In the genomic region with DNA sequence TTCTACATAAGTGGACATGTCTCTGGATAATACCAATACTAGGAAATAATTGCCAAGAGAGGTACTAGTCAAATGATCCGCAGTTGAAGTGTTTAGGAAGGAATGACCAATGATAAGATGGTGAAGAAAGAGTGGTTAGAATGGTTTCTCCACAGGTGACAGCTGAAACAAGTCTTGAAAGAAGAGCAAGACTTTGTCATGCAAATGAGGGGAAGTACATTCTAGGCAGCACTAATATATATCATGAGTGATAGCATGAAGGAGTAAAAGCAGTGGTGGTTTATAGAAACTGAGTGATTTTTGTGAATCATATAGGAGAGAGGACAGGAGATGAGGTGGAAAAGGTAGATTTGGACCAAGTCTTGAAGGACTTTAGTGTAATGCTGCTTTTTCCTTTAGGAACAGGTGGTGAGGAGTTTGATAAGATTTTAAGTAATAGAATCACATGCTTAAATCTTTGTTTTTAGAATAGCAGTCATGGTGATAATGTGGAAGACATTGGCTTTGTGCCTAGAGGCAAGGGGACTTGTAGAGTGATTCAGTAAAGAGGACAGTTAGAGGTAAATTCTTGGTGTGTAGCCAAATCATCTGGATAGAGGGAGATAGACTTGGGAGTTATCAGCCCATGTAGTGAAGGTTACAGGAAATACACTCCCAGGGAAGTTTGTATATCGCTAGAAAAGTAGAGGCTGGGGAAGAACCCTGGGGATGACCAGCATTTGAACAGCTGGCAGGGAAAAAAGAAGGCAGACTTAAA, we compare ENCODE assay signal across 9 cellular contexts. TPM values are rescaled to one million over a fixed set of nuclear protein-coding genes. Genes with fewer than 3 reads are reported as not detected.
DNase-seq lines count a peak whose midpoint lies in the region; ATAC-seq, FAIRE-seq and TF ChIP-seq lines count a peak whose summit lies in the region.
"Had no signal": no experiment of that assay in that cellular context is flagged by ENCODE, and none has a peak within 500 bp of the region (broad histone marks: within the 10 kb centered on the region; RNA-seq: fewer than 3 reads in every experiment).

No MANE protein-coding gene starts in this region.

- H3K4me3 ChIP-seq in OCI-LY3 (ENCODE audit: low read length) (no peak overlapping the region), small intestine (ENCODE audit: low read depth in 1 of 2, low read length in 2 of 2) (no peak overlapping the region)

- CTCF ChIA-PET in activated CD8-positive, alpha-beta T cell treated with anti-CD3 and anti-CD28 coated beads for 36 hours (lab: Charles Lee) = interaction anchor here (2.6 kb wide), 1 partner anchor 30 kb away, joined by 5 read pairs; no protein-coding TSS in a partner anchor
- CTCF ChIA-PET in activated CD8-positive, alpha-beta T cell treated with anti-CD3 and anti-CD28 coated beads, Interleukin-2, amount 10 ng/mL, durations not matched to agents 7 days and 5 days (lab: Charles Lee) = no interaction called here

- H3K9me3 Mint-ChIP-seq in activated CD8-positive, alpha-beta T cell treated with anti-CD3 and anti-CD28 coated beads for 36 hours = no peaks in the 10 kb centered on the region
- H3K9me3 Mint-ChIP-seq in activated CD8-positive, alpha-beta T cell treated with anti-CD3 and anti-CD28 coated beads, Interleukin-2, amount 10 ng/mL, durations not matched to agents 7 days and 5 days (ENCODE audit: insufficient read depth) = no peaks in the 10 kb centered on the region
- no peaks in the 10 kb centered on the region for H3K9me3 Mint-ChIP-seq in T-helper 2 cell treated with Interferon-gamma antibody and Interleukin-4, amounts not matched to agents 5 μg/mL and 100 μg/mL, for 36 hours
- H3K9me3 Mint-ChIP-seq: activated CD4-positive, alpha-beta memory T cell treated with anti-CD3 and anti-CD28 coated beads for 36 hours had no signal

- H3K27me3 Mint-ChIP-seq in activated CD8-positive, alpha-beta T cell treated with anti-CD3 and anti-CD28 coated beads for 36 hours = no peaks in the 10 kb centered on the region
- no peaks in the 10 kb centered on the region for H3K27me3 Mint-ChIP-seq in activated CD8-positive, alpha-beta T cell treated with anti-CD3 and anti-CD28 coated beads, Interleukin-2, amount 10 ng/mL, durations not matched to agents 7 days and 5 days (ENCODE audit: low read depth)
- no peaks in the 10 kb centered on the region for H3K27me3 Mint-ChIP-seq in T-helper 2 cell treated with Interferon-gamma antibody and Interleukin-4, amounts not matched to agents 5 μg/mL and 100 μg/mL, for 36 hours (ENCODE audit: low read depth)
- H3K27me3 Mint-ChIP-seq: activated CD4-positive, alpha-beta memory T cell treated with anti-CD3 and anti-CD28 coated beads for 36 hours had no signal

- peaks cover 27% of the 10 kb centered on the region for H3K4me1 Mint-ChIP-seq in activated CD8-positive, alpha-beta T cell treated with anti-CD3 and anti-CD28 coated beads for 36 hours (ENCODE audit: low read depth)
- H3K4me1 Mint-ChIP-seq in activated CD8-positive, alpha-beta T cell treated with anti-CD3 and anti-CD28 coated beads, Interleukin-2, amount 10 ng/mL, durations not matched to agents 7 days and 5 days (ENCODE audit: low read depth) = no peaks in the 10 kb centered on the region
- H3K4me1 Mint-ChIP-seq in T-helper 2 cell treated with Interferon-gamma antibody and Interleukin-4, amounts not matched to agents 5 μg/mL and 100 μg/mL, for 36 hours (ENCODE audit: low read depth) = peaks cover 13% of the 10 kb centered on the region

- H3K27ac ChIP-seq in OCI-LY3 (ENCODE audit: low read length) (no peak overlapping the region), small intestine (ENCODE audit: low read depth in 1 of 2, low read length in 1 of 2) (no peak overlapping the region)

- no peak for DNase-seq in activated CD8-positive, alpha-beta T cell treated with anti-CD3 and anti-CD28 coated beads for 36 hours
- no peak for DNase-seq in activated CD8-positive, alpha-beta T cell treated with anti-CD3 and anti-CD28 coated beads, Interleukin-2, amount 10 ng/mL, durations not matched to agents 7 days and 5 days
- DNase-seq in small intestine = peak; percentile 21
- DNase-seq in T-helper 2 cell treated with Interferon-gamma antibody and Interleukin-4, amounts not matched to agents 5 μg/mL and 100 μg/mL, for 36 hours (ENCODE audit: low spot score) = no peak
- DNase-seq in NCI-H1048 (lab: John Stamatoyannopoulos, UW) = no peak
- no peak for DNase-seq in NCI-H1417 treated with DMSO at 0.1 percent for 48 hours (lab: John Stamatoyannopoulos, UW)
- DNase-seq: activated CD4-positive, alpha-beta memory T cell treated with anti-CD3 and anti-CD28 coated beads for 36 hours had no signal

- WGBS in small intestine, 3 donors = 57 to 65% (median 57%) methylated on average over 2 of the region's 2 CpGs

- FAIRE-seq in small intestine (lab: Jason Lieb, UNC) = no peak

- H3K9ac ChIP-seq in OCI-LY3 (ENCODE audit: low read length) = no peak overlapping the region

- no peaks in the 10 kb centered on the region for H3K36me3 Mint-ChIP-seq in activated CD8-positive, alpha-beta T cell treated with anti-CD3 and anti-CD28 coated beads for 36 hours (ENCODE audit: low read depth)
- no peaks in the 10 kb centered on the region for H3K36me3 Mint-ChIP-seq in activated CD8-positive, alpha-beta T cell treated with anti-CD3 and anti-CD28 coated beads, Interleukin-2, amount 10 ng/mL, durations not matched to agents 7 days and 5 days (ENCODE audit: low read depth)
- H3K36me3 Mint-ChIP-seq in T-helper 2 cell treated with Interferon-gamma antibody and Interleukin-4, amounts not matched to agents 5 μg/mL and 100 μg/mL, for 36 hours (ENCODE audit: low read depth) = no peaks in the 10 kb centered on the region
- H3K36me3 Mint-ChIP-seq: activated CD4-positive, alpha-beta memory T cell treated with anti-CD3 and anti-CD28 coated beads for 36 hours had no signal

- H4K20me1 ChIP-seq in OCI-LY3 (ENCODE audit: insufficient read depth, low read length) = peaks cover 60% of the 10 kb centered on the region

- H3K4me1 ChIP-seq in OCI-LY3 (ENCODE audit: low read length) (peaks cover 13% of the 10 kb centered on the region), small intestine (ENCODE audit: control insufficient read depth in 2 of 2, insufficient read depth in 1 of 2, low read depth in 1 of 2, low read length in 1 of 2) (peaks cover 9 to 15% of the 10 kb centered on the region in 2 donors)

- peak; percentile 97 for ATAC-seq in activated CD8-positive, alpha-beta T cell treated with anti-CD3 and anti-CD28 coated beads for 36 hours
- no peak for ATAC-seq in activated CD8-positive, alpha-beta T cell treated with anti-CD3 and anti-CD28 coated beads, Interleukin-2, amount 10 ng/mL, durations not matched to agents 7 days and 5 days
- peak; percentile 85 for ATAC-seq in HG02763 (IDR thresholded peaks at IDR 0.05; ENCODE audit: unreplicated experiment)

- no peaks in the 10 kb centered on the region for H3K27me3 ChIP-seq in OCI-LY3 (ENCODE audit: low read depth, low read length)
- no peaks in the 10 kb centered on the region for H3K27me3 ChIP-seq in small intestine (ENCODE audit: control insufficient read depth in 2 of 2, insufficient read depth in 2 of 2, low read length in 2 of 2)

- no peak overlapping the region for H2AFZ ChIP-seq in OCI-LY3 (ENCODE audit: low read depth, low read length)

- POLR2A ChIA-PET in activated CD8-positive, alpha-beta T cell treated with anti-CD3 and anti-CD28 coated beads for 36 hours (lab: Charles Lee) = no interaction called here
- POLR2A ChIA-PET in activated CD8-positive, alpha-beta T cell treated with anti-CD3 and anti-CD28 coated beads, Interleukin-2, amount 10 ng/mL, durations not matched to agents 7 days and 5 days (lab: Charles Lee) = no interaction called here

- H3K36me3 ChIP-seq in OCI-LY3 (replicated peaks; ENCODE audit: low read depth, low read length) = no peaks in the 10 kb centered on the region
- H3K36me3 ChIP-seq in small intestine (ENCODE audit: control insufficient read depth in 2 of 2, insufficient read depth in 2 of 2, low read length in 2 of 2) = no peaks in the 10 kb centered on the region

- peak overlapping the region; percentile 21 for H3K4me2 ChIP-seq in OCI-LY3 (ENCODE audit: low read length)

- no peak for TF ChIP-seq CTCF in activated CD8-positive, alpha-beta T cell treated with anti-CD3 and anti-CD28 coated beads for 36 hours (IDR thresholded peaks at IDR 0.05)
- TF ChIP-seq CTCF in OCI-LY3 (IDR thresholded peaks at IDR 0.05; ENCODE audit: low read depth, low read length) = no peak

- H3K4me3 Mint-ChIP-seq in activated CD8-positive, alpha-beta T cell treated with anti-CD3 and anti-CD28 coated beads for 36 hours = no peak overlapping the region
- no peak overlapping the region for H3K4me3 Mint-ChIP-seq in activated CD8-positive, alpha-beta T cell treated with anti-CD3 and anti-CD28 coated beads, Interleukin-2, amount 10 ng/mL, durations not matched to agents 7 days and 5 days
- no peak overlapping the region for H3K4me3 Mint-ChIP-seq in T-helper 2 cell treated with Interferon-gamma antibody and Interleukin-4, amounts not matched to agents 5 μg/mL and 100 μg/mL, for 36 hours
- H3K4me3 Mint-ChIP-seq: activated CD4-positive, alpha-beta memory T cell treated with anti-CD3 and anti-CD28 coated beads for 36 hours had no signal

- intact Hi-C loops in activated CD8-positive, alpha-beta T cell treated with anti-CD3 and anti-CD28 coated beads for 36 hours (cut with micrococcal nuclease) = no loop called here

- no peak overlapping the region for H3K27ac Mint-ChIP-seq in activated CD8-positive, alpha-beta T cell treated with anti-CD3 and anti-CD28 coated beads for 36 hours
- H3K27ac Mint-ChIP-seq in activated CD8-positive, alpha-beta T cell treated with anti-CD3 and anti-CD28 coated beads, Interleukin-2, amount 10 ng/mL, durations not matched to agents 7 days and 5 days = no peak overlapping the region
- H3K27ac Mint-ChIP-seq in T-helper 2 cell treated with Interferon-gamma antibody and Interleukin-4, amounts not matched to agents 5 μg/mL and 100 μg/mL, for 36 hours = no peak overlapping the region
- H3K27ac Mint-ChIP-seq: activated CD4-positive, alpha-beta memory T cell treated with anti-CD3 and anti-CD28 coated beads for 36 hours had no signal

- no peaks in the 10 kb centered on the region for H3K9me3 ChIP-seq in OCI-LY3 (ENCODE audit: insufficient read depth, low read length)
- H3K9me3 ChIP-seq in small intestine (ENCODE audit: control insufficient read depth, low read depth) = no peaks in the 10 kb centered on the region

- peaks cover 66% of the 10 kb centered on the region for H3K79me2 ChIP-seq in OCI-LY3 (ENCODE audit: low read length)

RNA-seq across cellular contexts. Expression of gene SLMAP, which starts 31.9 kb away (rescaled TPM):
- 10 to 100 TPM; 45.8 to 47.3 TPM for total RNA-seq in activated CD8-positive, alpha-beta T cell treated with anti-CD3 and anti-CD28 coated beads for 36 hours
- 10 to 100 TPM; 63.0 to 65.1 TPM for total RNA-seq in activated CD8-positive, alpha-beta T cell treated with anti-CD3 and anti-CD28 coated beads, Interleukin-2, amount 10 ng/mL, durations not matched to agents 7 days and 5 days
- polyA plus RNA-seq in small intestine = 10 to 100 TPM; 24.7 to 32.7 (median 32.7) TPM
